In genomic region chr18:10329116-10329515, GRCh38 we compare ENCODE assay signal across 1 cellular context.
A peak's percentile ranks its signal among the peaks of the same experiment; 100 is the strongest.
TF ChIP-seq lines count a peak whose summit lies in the region.

No MANE protein-coding gene starts in this region.

TF ChIP-seq in IMR-90, 13 proteins besides CTCF, POLR2A, EP300 and RAD21:
- TF ChIP-seq, protein P1, sequence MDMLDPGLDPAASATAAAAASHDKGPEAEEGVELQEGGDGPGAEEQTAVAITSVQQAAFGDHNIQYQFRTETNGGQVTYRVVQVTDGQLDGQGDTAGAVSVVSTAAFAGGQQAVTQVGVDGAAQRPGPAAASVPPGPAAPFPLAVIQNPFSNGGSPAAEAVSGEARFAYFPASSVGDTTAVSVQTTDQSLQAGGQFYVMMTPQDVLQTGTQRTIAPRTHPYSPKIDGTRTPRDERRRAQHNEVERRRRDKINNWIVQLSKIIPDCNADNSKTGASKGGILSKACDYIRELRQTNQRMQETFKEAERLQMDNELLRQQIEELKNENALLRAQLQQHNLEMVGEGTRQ (IDR thresholded peaks at IDR 0.05; ENCODE audit: low read depth, low read length) = no peak
- no peak for TF ChIP-seq NFE2L2 (IDR thresholded peaks at IDR 0.05; ENCODE audit: low read depth, low read length)
- TF ChIP-seq FOS (IDR thresholded peaks at IDR 0.05; ENCODE audit: low read depth, low read length) = peak; percentile 42; the same call in 1 of the 2 replicates
- no peak for TF ChIP-seq RCOR1 (IDR thresholded peaks at IDR 0.05; ENCODE audit: insufficient replicate concordance, low read length)
